Comparison of ENCODE assay signal across 8 cellular contexts in the genomic region with DNA sequence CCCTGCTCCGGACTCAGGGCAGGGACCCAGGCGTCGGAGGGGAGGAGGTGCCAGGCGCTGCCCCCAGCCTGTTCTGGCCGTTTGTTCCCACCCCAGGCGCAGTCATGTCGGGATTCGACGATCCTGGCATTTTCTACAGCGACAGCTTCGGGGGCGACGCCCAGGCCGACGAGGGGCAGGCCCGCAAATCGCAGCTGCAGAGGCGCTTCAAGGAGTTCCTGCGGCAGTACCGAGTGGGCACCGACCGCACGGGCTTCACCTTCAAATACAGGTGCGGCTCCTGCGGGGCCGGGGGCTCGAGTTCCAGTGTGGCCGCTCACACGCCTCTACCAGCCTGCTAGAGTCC. TPM values are rescaled to one million over a fixed set of nuclear protein-coding genes. Genes with fewer than 3 reads are reported as not detected.
DNase-seq lines count a peak whose midpoint lies in the region; ATAC-seq and TF ChIP-seq lines count a peak whose summit lies in the region.

No MANE protein-coding gene starts in this region.

- ATAC-seq in GM19372 (IDR thresholded peaks at IDR 0.05; ENCODE audit: low read depth, unreplicated experiment) (peak; percentile 23), omental fat pad (ENCODE audit: low FRiP score) (no peak)

- intact Hi-C loops in A673 (cut with micrococcal nuclease; ENCODE audit: unreplicated experiment) = no loop called here
- intact Hi-C loops in transverse colon (cut with DNase I; ENCODE audit: low total_unique reads) = no loop called here

- H3K9me3 ChIP-seq in A673 (ENCODE audit: low read depth, low read length, poor library complexity, severe bottlenecking) (no peaks in the 10 kb centered on the region), mesodermal cell (ENCODE audit: control insufficient read depth, low read length) (no peaks in the 10 kb centered on the region), transverse colon (no peaks in the 10 kb centered on the region)

- peak overlapping the region; percentile 99 for H3K27ac ChIP-seq in A673 (ENCODE audit: low read depth, low read length, poor library complexity, severe bottlenecking)
- peak overlapping the region; percentile 83 for H3K27ac ChIP-seq in mesodermal cell (ENCODE audit: low read depth, low read length, severe bottlenecking)
- peak overlapping the region; percentile 53 to 80 (median 74) for H3K27ac ChIP-seq in transverse colon

- DNase-seq in A673 (ENCODE audit: low spot score) (peak; percentile 22), NCI-H1105 treated with DMSO at 0.1 percent for 48 hours (lab: John Stamatoyannopoulos, UW) (peak; percentile 14), cardiac fibroblast (ENCODE audit: low read depth in 2 of 2) (no peak), transverse colon (no peak), omental fat pad (ENCODE audit: low spot score) (no peak), NCI-H2107 (lab: John Stamatoyannopoulos, UW) (no peak)

- H3K36me3 ChIP-seq in A673 (ENCODE audit: insufficient read depth, low read length, poor library complexity, severe bottlenecking) = peaks cover 43% of the 10 kb centered on the region
- peaks cover 41% of the 10 kb centered on the region for H3K36me3 ChIP-seq in mesodermal cell (ENCODE audit: control insufficient read depth, insufficient read depth, low read length)
- no peaks in the 10 kb centered on the region for H3K36me3 ChIP-seq in transverse colon

- no TSS peak for BruUV-seq in A673 (replicated peaks; lab: Mats Ljungman, UMichigan)

- CTCF ChIA-PET in A673 (lab: Charles Lee) = no interaction called here

- peak overlapping the region; percentile 99 for H3K4me3 ChIP-seq in A673 (ENCODE audit: low read depth, low read length, poor library complexity, severe bottlenecking)
- H3K4me3 ChIP-seq in cardiac fibroblast (replicated peaks in 1 of 2; ENCODE audit: low read depth in 2 of 2, low read length in 2 of 2) = peak overlapping the region; percentile 87 to 96
- H3K4me3 ChIP-seq in mesodermal cell (ENCODE audit: extremely low read depth, insufficient read depth, low read length, poor library complexity, severe bottlenecking) = peak overlapping the region; percentile 90
- peak overlapping the region; percentile 65 to 99 (median 74) for H3K4me3 ChIP-seq in transverse colon

- in situ Hi-C loops in transverse colon (cut with MboI; ENCODE audit: low pct_ligation_motif_present in 1 of 4, low pct_unique_long_range_greater_than_20kb in 1 of 4, low sequenced_read_pairs in 3 of 4) = loop anchor here in 2 of 4 donors (10.0 to 25.0 kb wide), 3 partner anchors 46 to 712 kb away; no protein-coding TSS in a partner anchor

- POLR2A ChIA-PET in A673 (lab: Charles Lee; ENCODE audit: low non-redundant PET) = no interaction called here

- no peaks in the 10 kb centered on the region for H3K27me3 ChIP-seq in A673 (replicated peaks; ENCODE audit: insufficient read depth, low read depth, low read length, poor library complexity)
- no peaks in the 10 kb centered on the region for H3K27me3 ChIP-seq in transverse colon

- TF ChIP-seq EP300 in transverse colon (IDR thresholded peaks at IDR 0.05; ENCODE audit: low read depth) = no peak

- WGBS in mesodermal cell (ENCODE audit: insufficient coverage in 2 of 2), 2 experiments = 1 to 3% methylated on average over 29 of the region's 29 CpGs
- 1% methylated on average over 29 of the region's 29 CpGs; no CpG with 5 or more reads in 1 of the 2 donors for WGBS in transverse colon (ENCODE audit: low coverage in 1 of 2), 2 donors

- TF ChIP-seq CTCF in A673 (conservative IDR thresholded peaks at IDR 0.05; ENCODE audit: low read depth, low read length) = no peak
- no peak for TF ChIP-seq CTCF in cardiac fibroblast (IDR thresholded peaks at IDR 0.05; ENCODE audit: low read depth, low read length)
- TF ChIP-seq CTCF in transverse colon (IDR thresholded peaks at IDR 0.05) = no peak
- no peak for TF ChIP-seq CTCF in omental fat pad (IDR thresholded peaks at IDR 0.05)

- TF ChIP-seq POLR2A in transverse colon (IDR thresholded peaks at IDR 0.05) = no peak

- H3K4me1 ChIP-seq in A673 (ENCODE audit: insufficient read depth, low read length, poor library complexity, severe bottlenecking) (peaks cover 24% of the 10 kb centered on the region), mesodermal cell (ENCODE audit: control insufficient read depth, insufficient read depth, low read length, poor library complexity, severe bottlenecking) (peaks cover 19% of the 10 kb centered on the region), transverse colon (peaks cover 7 to 27% (median 12%) of the 10 kb centered on the region in 4 donors)

RNA-seq across cellular contexts. Expression of gene MCM5, which starts 0.4 kb away (rescaled TPM):
- total RNA-seq in A673 (2021) (245 and 261 TPM in 2 replicates), transverse colon (10 to 100 TPM; 11.6 to 26.6 (median 13.3) TPM), omental fat pad (10 to 100 TPM; 10.5 to 22.5 (median 13.9) TPM)
- polyA plus RNA-seq in mesodermal cell (2013, experiment 1 of 2) = 51.8 TPM
- 50.5 TPM for polyA plus RNA-seq in mesodermal cell (2013, experiment 2 of 2)

RNA-seq across cellular contexts. Expression of gene HMOX1, which starts 19.4 kb away (rescaled TPM):
- 2.5 and 2.8 TPM in 2 replicates for total RNA-seq in A673 (2021)
- 8.6 TPM for polyA plus RNA-seq in mesodermal cell (2013, experiment 1 of 2)
- polyA plus RNA-seq in mesodermal cell (2013, experiment 2 of 2) = 5.9 TPM
- 100 to 1,000 TPM in 1 of 4 donors, 10 to 100 TPM in 2, under 1 TPM in 1; 1.00 to 172 (median 42.7) TPM for total RNA-seq in transverse colon
- 100 to 1,000 TPM in 2 of 4 donors, 10 to 100 TPM in 2; 32.8 to 625 (median 159) TPM for total RNA-seq in omental fat pad

Comparison
In these comparisons a context has a peak if more than half of its experiments do, and no peak if none do; other contexts are left out.
1. DNase-seq: peak in A673 (single experiment) and NCI-H1105 treated with DMSO at 0.1 percent for 48 hours (single experiment); none in cardiac fibroblast (0 of 2), transverse colon (single experiment), omental fat pad (single experiment) and NCI-H2107 (single experiment).
2. Peak in every context shown above with its lines, with median percentiles within 50 percentile points of each other: H3K27ac ChIP-seq and H3K4me3 ChIP-seq.